9 cellular contexts compared by ENCODE assay signal in genomic region chr3:10195692-10196091, GRCh38. TPM values are rescaled to one million over a fixed set of nuclear protein-coding genes. Genes with fewer than 3 reads are reported as not detected.
A peak's percentile ranks its signal among the peaks of the same experiment; 100 is the strongest.
DNase-seq lines count a peak whose midpoint lies in the region; ATAC-seq, FAIRE-seq and TF ChIP-seq lines count a peak whose summit lies in the region.
"Had no signal": no experiment of that assay in that cellular context is flagged by ENCODE, and none has a peak within 500 bp of the region (broad histone marks: within the 10 kb centered on the region; RNA-seq: fewer than 3 reads in every experiment).

No MANE protein-coding gene starts in this region.

- peaks cover 14 to 46% (median 32%) of the 10 kb centered on the region in 4 donors for H3K4me1 ChIP-seq in liver (ENCODE audit: control insufficient read depth in 4 of 4, insufficient read depth in 4 of 4, low read length in 3 of 4)
- H3K4me1 ChIP-seq in HepG2 (ENCODE audit: insufficient read depth, low read length) = peaks cover 68% of the 10 kb centered on the region
- H3K4me1 ChIP-seq in adrenal gland (replicated peaks in 1 of 2) = peaks cover 55 to 60% of the 10 kb centered on the region in 2 donors
- H3K4me1 ChIP-seq in vagina = peaks cover 81% of the 10 kb centered on the region

- no peaks in the 10 kb centered on the region for H3K36me3 ChIP-seq in liver (ENCODE audit: control insufficient read depth in 4 of 4, insufficient read depth in 3 of 4, low read depth in 1 of 4, low read length in 3 of 4)
- H3K36me3 ChIP-seq in HepG2 (replicated peaks in 1 of 2; ENCODE audit: control insufficient read depth in 1 of 2, insufficient read depth in 2 of 2, low read length in 2 of 2) = peaks cover under 1 to 21% of the 10 kb centered on the region in 2 experiments; a peak in 4 of 5 replicates
- no peaks in the 10 kb centered on the region for H3K36me3 ChIP-seq in adrenal gland (replicated peaks in 1 of 2)
- no peaks in the 10 kb centered on the region for H3K36me3 ChIP-seq in vagina
- H3K36me3 ChIP-seq: cardiac muscle cell had no signal

- peak overlapping the region; percentile 11 to 37 for H3K27ac ChIP-seq in liver (ENCODE audit: low read depth in 1 of 2, low read length in 2 of 2)
- no peak overlapping the region for H3K27ac ChIP-seq in HepG2 (ENCODE audit: extremely low read length, insufficient read depth, low read length)
- H3K27ac ChIP-seq in adrenal gland = peak overlapping the region; percentile 68 to 93 (median 92)
- peak overlapping the region; percentile 97 for H3K27ac ChIP-seq in vagina

- no peak overlapping the region for H2AFZ ChIP-seq in HepG2 (ENCODE audit: low read length)

- no peaks in the 10 kb centered on the region for H3K9me3 ChIP-seq in liver (ENCODE audit: control insufficient read depth in 4 of 4, low read length in 3 of 4)
- H3K9me3 ChIP-seq in HepG2 (ENCODE audit: low read length) = no peaks in the 10 kb centered on the region
- no peaks in the 10 kb centered on the region for H3K9me3 ChIP-seq in adrenal gland (replicated peaks in 1 of 3)
- no peaks in the 10 kb centered on the region for H3K9me3 ChIP-seq in vagina

- no TSS peak for BruUV-seq in HepG2 (replicated peaks; lab: Mats Ljungman, UMichigan)

- H3K4me3 Mint-ChIP-seq in natural killer cell treated with Interleukin-12 subunit alpha and Interleukin-12 subunit beta and Interleukin-15 and Interleukin-18, amount 100 ng/mL, for 72 hours = peak overlapping the region; percentile 83

- no peaks in the 10 kb centered on the region for H4K20me1 ChIP-seq in HepG2 (ENCODE audit: insufficient read depth, low read length)

- DNase-seq in HepG2 (ENCODE audit: low spot score) (no peak), adrenal gland (peak in 6 of 7 donors; percentile 47 to 71 (median 63)), vagina (ENCODE audit: extremely low spot score in 2 of 2) (no peak), GM10248 (ENCODE audit: extremely low spot score) (no peak)
- DNase-seq in natural killer cell treated with Interleukin-12 subunit alpha and Interleukin-12 subunit beta and Interleukin-15 and Interleukin-18, amount 100 ng/mL, for 72 hours (ENCODE audit: low spot score) = no peak
- no peak for DNase-seq in stimulated activated CD4-positive, alpha-beta T cell treated with anti-CD3 and anti-CD28 coated beads, Interleukin-1b, Interleukin-23, amount 100 ng/mL, for 48 hours

- POLR2A ChIA-PET in HepG2 (lab: Yijun Ruan, JAX) = no interaction called here
- POLR2A ChIA-PET in GM10248 (lab: Yijun Ruan, JAX) = no interaction called here

- TF ChIP-seq CTCF in liver (IDR thresholded peaks at IDR 0.05; ENCODE audit: low read depth, low read length, missing input control) (no peak), HepG2 (CRISPR knock-in tag; IDR thresholded peaks at IDR 0.05) (no peak), adrenal gland (IDR thresholded peaks at IDR 0.05) (no peak), vagina (IDR thresholded peaks at IDR 0.05) (no peak), GM10248 (IDR thresholded peaks at IDR 0.05; ENCODE audit: control extremely low read depth, extremely low read depth, low read depth, missing control alignments) (no peak)

- peaks cover 8% of the 10 kb centered on the region for H3K36me3 Mint-ChIP-seq in natural killer cell treated with Interleukin-12 subunit alpha and Interleukin-12 subunit beta and Interleukin-15 and Interleukin-18, amount 100 ng/mL, for 72 hours

- TF ChIP-seq EP300 in HepG2 (IDR thresholded peaks at IDR 0.05; ENCODE audit: low read depth in 2 of 2, low read length in 2 of 2) (no peak), HepG2 (CRISPR knock-in tag; IDR thresholded peaks at IDR 0.05; ENCODE audit: borderline replicate concordance) (no peak)

- H3K27me3 Mint-ChIP-seq in natural killer cell treated with Interleukin-12 subunit alpha and Interleukin-12 subunit beta and Interleukin-15 and Interleukin-18, amount 100 ng/mL, for 72 hours = no peaks in the 10 kb centered on the region

- peak overlapping the region; percentile 97 to 98 for H3K27ac Mint-ChIP-seq in natural killer cell treated with Interleukin-12 subunit alpha and Interleukin-12 subunit beta and Interleukin-15 and Interleukin-18, amount 100 ng/mL, for 72 hours

- in situ Hi-C loops in HepG2 (cut with HindIII; ENCODE audit: extremely low pct_ligation_motif_present, low pct_unique_long_range_greater_than_20kb) = no loop called here

- no peak overlapping the region for H3K9ac ChIP-seq in liver (ENCODE audit: low read depth in 1 of 2, low read length in 2 of 2)
- no peak overlapping the region for H3K9ac ChIP-seq in HepG2 (ENCODE audit: insufficient read depth, low read depth, low read length)

- TF ChIP-seq POLR2A in HepG2 (IDR thresholded peaks at IDR 0.05; ENCODE audit: insufficient read depth in 1 of 2, low read depth in 2 of 2, low read length in 2 of 2) = no peak
- no peak for TF ChIP-seq POLR2A in adrenal gland (IDR thresholded peaks at IDR 0.05)
- no peak for TF ChIP-seq POLR2A in vagina (IDR thresholded peaks at IDR 0.05)

- ATAC-seq in HepG2 = no peak
- ATAC-seq in natural killer cell treated with Interleukin-12 subunit alpha and Interleukin-12 subunit beta and Interleukin-15 and Interleukin-18, amount 100 ng/mL, for 72 hours = no peak
- ATAC-seq in HG03108 (IDR thresholded peaks at IDR 0.05; ENCODE audit: unreplicated experiment) = no peak

- no peaks in the 10 kb centered on the region for H3K9me3 Mint-ChIP-seq in natural killer cell treated with Interleukin-12 subunit alpha and Interleukin-12 subunit beta and Interleukin-15 and Interleukin-18, amount 100 ng/mL, for 72 hours

- TF ChIP-seq RAD21 in liver (IDR thresholded peaks at IDR 0.05) (peak in 1 of 2 donors; percentile 29), HepG2 (CRISPR knock-in tag; IDR thresholded peaks at IDR 0.05) (no peak)

- 69% methylated on average over 8 of the region's 8 CpGs for WGBS in liver
- 93% methylated on average over 6 of the region's 8 CpGs for WGBS in HepG2 (ENCODE audit: low lambda C conversion rate)
- WGBS in adrenal gland, 4 donors = 51 to 67% (median 62%) methylated on average over 8 of the region's 8 CpGs

- intact Hi-C loops in HepG2 (cut with micrococcal nuclease; ENCODE audit: unreplicated experiment) = no loop called here
- intact Hi-C loops in adrenal gland (cut with DNase I) = no loop called here
- intact Hi-C loops in vagina (cut with DNase I) = no loop called here

- peaks cover 74% of the 10 kb centered on the region in 2 donors for H3K4me1 Mint-ChIP-seq in natural killer cell treated with Interleukin-12 subunit alpha and Interleukin-12 subunit beta and Interleukin-15 and Interleukin-18, amount 100 ng/mL, for 72 hours (ENCODE audit: low read depth in 2 of 2)

- no peak overlapping the region for H3K4me3 ChIP-seq in liver (ENCODE audit: low read depth in 1 of 3, low read length in 3 of 3)
- H3K4me3 ChIP-seq in HepG2 (replicated peaks in 1 of 3; ENCODE audit: insufficient read depth in 1 of 3, low read depth in 2 of 3, low read length in 3 of 3) = no peak overlapping the region
- H3K4me3 ChIP-seq in adrenal gland = no peak overlapping the region
- no peak overlapping the region for H3K4me3 ChIP-seq in vagina
- H3K4me3 ChIP-seq: cardiac muscle cell had no signal

- H3K4me2 ChIP-seq in HepG2 (ENCODE audit: low read depth, low read length) = no peak overlapping the region

- H3K27me3 ChIP-seq in liver (ENCODE audit: control insufficient read depth in 4 of 4, insufficient read depth in 4 of 4, low read length in 3 of 4) (no peaks in the 10 kb centered on the region), HepG2 (ENCODE audit: control insufficient read depth in 1 of 2, insufficient read depth in 2 of 2, low read length in 2 of 2) (no peaks in the 10 kb centered on the region), adrenal gland (no peaks in the 10 kb centered on the region), vagina (no peaks in the 10 kb centered on the region)
- H3K27me3 ChIP-seq: cardiac muscle cell had no signal

- peaks cover 13% of the 10 kb centered on the region for H3K79me2 ChIP-seq in HepG2 (ENCODE audit: insufficient read depth, low read length)

- no peak for FAIRE-seq in HepG2 (lab: Jason Lieb, UNC)

- CTCF ChIA-PET in HepG2 (lab: Yijun Ruan, JAX; ENCODE audit: low intra/inter-chr PET ratio, low total read pairs) = no interaction called here
- CTCF ChIA-PET in GM10248 (lab: Yijun Ruan, JAX) = interaction anchor here (0.7 to 4.6 kb wide), 7 partner anchors 9 to 32 kb away, joined by 3 to 28 read pairs (median 3); no protein-coding TSS in a partner anchor

RNA-seq across cellular contexts. Expression of gene IRAK2, which starts 31.0 kb away (rescaled TPM):
- total RNA-seq in liver (1 to 10 TPM; 7.1 to 9.3 TPM), HepG2 (2016; rRNA removed; fragmentation: Illumina TruSeq; extraction: Trizol) (13.1 and 15.3 TPM in 2 replicates), adrenal gland (1 to 10 TPM; 2.5 to 8.7 (median 6.4) TPM), vagina (10.6 TPM)
- polyA plus RNA-seq in liver (1 to 10 TPM; 2.7 to 4.6 TPM), HepG2 (2011; rRNA removed) (23.3 and 27.9 TPM in 2 replicates), adrenal gland (1 to 10 TPM; 2.1 to 3.7 (median 2.3) TPM)
- 1.5 and 1.7 TPM in 2 replicates for total RNA-seq in HepG2 (2016; cell fraction: cytosol; rRNA removed; fragmentation: Illumina TruSeq; extraction: Trizol; ENCODE audit: low read depth)
- 12.7 and 14.4 TPM in 2 replicates for total RNA-seq in HepG2 (2016; cell fraction: insoluble cytoplasmic fraction; rRNA removed; fragmentation: Illumina TruSeq; extraction: Trizol)
- total RNA-seq in HepG2 (2016; cell fraction: membrane; rRNA removed; fragmentation: Illumina TruSeq; extraction: Trizol) = 5.2 TPM in 2 replicates
- total RNA-seq in HepG2 (2016; cell fraction: nucleus; rRNA removed; fragmentation: Illumina TruSeq; extraction: Trizol) = 8.0 and 8.2 TPM in 2 replicates
- polyA plus RNA-seq in HepG2 (2011; cell fraction: cytosol; rRNA removed) = 20.5 and 24.9 TPM in 2 replicates
- 10.1 and 12.7 TPM in 2 replicates for polyA plus RNA-seq in HepG2 (2011; cell fraction: nucleus; rRNA removed)
- 12.4 and 13.3 TPM in 2 replicates for polyA plus RNA-seq in HepG2 (2012)
- 0.59 and 0.79 TPM in 2 replicates for polyA plus RNA-seq in HepG2 (2016; cell fraction: cytosol; fragmentation: Illumina TruSeq; extraction: Trizol; ENCODE audit: low read depth)
- polyA plus RNA-seq in HepG2 (2016; cell fraction: insoluble cytoplasmic fraction; fragmentation: Illumina TruSeq; extraction: Trizol; ENCODE audit: low read depth) = 11.6 and 13.6 TPM in 2 replicates
- polyA plus RNA-seq in HepG2 (2016; cell fraction: membrane; fragmentation: Illumina TruSeq; extraction: Trizol; ENCODE audit: low read depth) = 1.8 and 2.2 TPM in 2 replicates
- 9.0 and 10.2 TPM in 2 replicates for polyA plus RNA-seq in HepG2 (2016; cell fraction: nucleus; fragmentation: Illumina TruSeq; extraction: Trizol; ENCODE audit: insufficient read depth, low read depth)
- polyA minus RNA-seq in HepG2 (2011; rRNA and poly(A)+ RNA removed; ENCODE audit: low replicate concordance) = 11.7 and 37.7 TPM in 2 replicates
- 15.0 and 20.4 TPM in 2 replicates for polyA minus RNA-seq in HepG2 (2011; cell fraction: cytosol; rRNA and poly(A)+ RNA removed)
- 9.5 and 12.4 TPM in 2 replicates for polyA minus RNA-seq in HepG2 (2011; cell fraction: nucleus; rRNA and poly(A)+ RNA removed)
- 10 to 100 TPM; 35.1 to 78.4 TPM for total RNA-seq in natural killer cell treated with Interleukin-12 subunit alpha and Interleukin-12 subunit beta and Interleukin-15 and Interleukin-18, amount 100 ng/mL, for 72 hours

RNA-seq across cellular contexts. Expression of gene TATDN2, which starts 52.6 kb away (rescaled TPM):
- total RNA-seq in liver (10 to 100 TPM in 1 of 2 donors, 1 to 10 TPM in 1; 9.8 to 14.2 TPM), HepG2 (2016; rRNA removed; fragmentation: Illumina TruSeq; extraction: Trizol) (21.9 and 23.9 TPM in 2 replicates), adrenal gland (10 to 100 TPM; 17.3 to 34.8 (median 26.7) TPM), vagina (34.4 TPM)
- polyA plus RNA-seq in liver (1 to 10 TPM; 3.7 to 8.3 TPM), HepG2 (2011; rRNA removed) (12.1 and 17.1 TPM in 2 replicates), adrenal gland (10 to 100 TPM; 14.9 to 22.6 (median 16.7) TPM)
- total RNA-seq in HepG2 (2016; cell fraction: cytosol; rRNA removed; fragmentation: Illumina TruSeq; extraction: Trizol; ENCODE audit: low read depth) = 6.6 and 7.4 TPM in 2 replicates
- total RNA-seq in HepG2 (2016; cell fraction: insoluble cytoplasmic fraction; rRNA removed; fragmentation: Illumina TruSeq; extraction: Trizol) = 20.1 and 20.5 TPM in 2 replicates
- 26.1 and 26.9 TPM in 2 replicates for total RNA-seq in HepG2 (2016; cell fraction: membrane; rRNA removed; fragmentation: Illumina TruSeq; extraction: Trizol)
- 23.9 and 28.8 TPM in 2 replicates for total RNA-seq in HepG2 (2016; cell fraction: nucleus; rRNA removed; fragmentation: Illumina TruSeq; extraction: Trizol)
- polyA plus RNA-seq in HepG2 (2011; cell fraction: cytosol; rRNA removed) = 12.0 and 14.6 TPM in 2 replicates
- 28.5 and 29.0 TPM in 2 replicates for polyA plus RNA-seq in HepG2 (2011; cell fraction: nucleus; rRNA removed)
- polyA plus RNA-seq in HepG2 (2012) = 21.4 and 21.6 TPM in 2 replicates
- polyA plus RNA-seq in HepG2 (2016; cell fraction: cytosol; fragmentation: Illumina TruSeq; extraction: Trizol; ENCODE audit: low read depth) = 7.7 and 8.7 TPM in 2 replicates
- polyA plus RNA-seq in HepG2 (2016; cell fraction: insoluble cytoplasmic fraction; fragmentation: Illumina TruSeq; extraction: Trizol; ENCODE audit: low read depth) = 25.2 and 26.4 TPM in 2 replicates
- 25.5 and 26.0 TPM in 2 replicates for polyA plus RNA-seq in HepG2 (2016; cell fraction: membrane; fragmentation: Illumina TruSeq; extraction: Trizol; ENCODE audit: low read depth)
- 29.9 and 30.2 TPM in 2 replicates for polyA plus RNA-seq in HepG2 (2016; cell fraction: nucleus; fragmentation: Illumina TruSeq; extraction: Trizol; ENCODE audit: insufficient read depth, low read depth)
- polyA minus RNA-seq in HepG2 (2011; rRNA and poly(A)+ RNA removed; ENCODE audit: low replicate concordance) = 33.5 and 56.4 TPM in 2 replicates
- polyA minus RNA-seq in HepG2 (2011; cell fraction: cytosol; rRNA and poly(A)+ RNA removed) = 8.4 and 9.5 TPM in 2 replicates
- 60.3 and 66.9 TPM in 2 replicates for polyA minus RNA-seq in HepG2 (2011; cell fraction: nucleus; rRNA and poly(A)+ RNA removed)
- 10 to 100 TPM; 66.3 to 93.3 TPM for total RNA-seq in natural killer cell treated with Interleukin-12 subunit alpha and Interleukin-12 subunit beta and Interleukin-15 and Interleukin-18, amount 100 ng/mL, for 72 hours

RNA-seq across cellular contexts. Expression of gene VHL, which starts 54.1 kb away (rescaled TPM):
- total RNA-seq in liver (10 to 100 TPM; 28.3 to 33.6 TPM), HepG2 (2016; rRNA removed; fragmentation: Illumina TruSeq; extraction: Trizol) (51.7 and 64.4 TPM in 2 replicates), adrenal gland (10 to 100 TPM; 27.9 to 59.7 (median 44.5) TPM), vagina (48.4 TPM)
- polyA plus RNA-seq in liver (1 to 10 TPM; 5.6 to 8.3 TPM), HepG2 (2011; rRNA removed) (23.5 and 24.2 TPM in 2 replicates), adrenal gland (10 to 100 TPM; 22.3 to 29.9 (median 28.4) TPM)
- 9.3 and 10.4 TPM in 2 replicates for total RNA-seq in HepG2 (2016; cell fraction: cytosol; rRNA removed; fragmentation: Illumina TruSeq; extraction: Trizol; ENCODE audit: low read depth)
- total RNA-seq in HepG2 (2016; cell fraction: insoluble cytoplasmic fraction; rRNA removed; fragmentation: Illumina TruSeq; extraction: Trizol) = 51.6 and 58.3 TPM in 2 replicates
- total RNA-seq in HepG2 (2016; cell fraction: membrane; rRNA removed; fragmentation: Illumina TruSeq; extraction: Trizol) = 50.5 and 52.2 TPM in 2 replicates
- 34.3 and 34.9 TPM in 2 replicates for total RNA-seq in HepG2 (2016; cell fraction: nucleus; rRNA removed; fragmentation: Illumina TruSeq; extraction: Trizol)
- polyA plus RNA-seq in HepG2 (2011; cell fraction: cytosol; rRNA removed) = 11.8 and 18.6 TPM in 2 replicates
- 10.9 and 13.2 TPM in 2 replicates for polyA plus RNA-seq in HepG2 (2011; cell fraction: nucleus; rRNA removed)
- 40.2 and 41.2 TPM in 2 replicates for polyA plus RNA-seq in HepG2 (2012)
- polyA plus RNA-seq in HepG2 (2016; cell fraction: cytosol; fragmentation: Illumina TruSeq; extraction: Trizol; ENCODE audit: low read depth) = 6.7 and 9.7 TPM in 2 replicates
- polyA plus RNA-seq in HepG2 (2016; cell fraction: insoluble cytoplasmic fraction; fragmentation: Illumina TruSeq; extraction: Trizol; ENCODE audit: low read depth) = 60.6 and 64.6 TPM in 2 replicates
- 33.5 and 35.8 TPM in 2 replicates for polyA plus RNA-seq in HepG2 (2016; cell fraction: membrane; fragmentation: Illumina TruSeq; extraction: Trizol; ENCODE audit: low read depth)
- polyA plus RNA-seq in HepG2 (2016; cell fraction: nucleus; fragmentation: Illumina TruSeq; extraction: Trizol; ENCODE audit: insufficient read depth, low read depth) = 53.4 and 54.4 TPM in 2 replicates
- polyA minus RNA-seq in HepG2 (2011; rRNA and poly(A)+ RNA removed; ENCODE audit: low replicate concordance) = 22.0 and 26.6 TPM in 2 replicates
- polyA minus RNA-seq in HepG2 (2011; cell fraction: cytosol; rRNA and poly(A)+ RNA removed) = 15.5 and 17.2 TPM in 2 replicates
- polyA minus RNA-seq in HepG2 (2011; cell fraction: nucleus; rRNA and poly(A)+ RNA removed) = 13.1 and 13.4 TPM in 2 replicates
- total RNA-seq in natural killer cell treated with Interleukin-12 subunit alpha and Interleukin-12 subunit beta and Interleukin-15 and Interleukin-18, amount 100 ng/mL, for 72 hours = 10 to 100 TPM; 66.8 to 77.5 TPM

Comparison
In these comparisons a context has a peak if more than half of its experiments do, and no peak if none do; other contexts are left out.
1. DNase-seq: peak in adrenal gland (6 of 7); none in HepG2 (single experiment), natural killer cell treated with Interleukin-12 subunit alpha and Interleukin-12 subunit beta and Interleukin-15 and Interleukin-18, amount 100 ng/mL, for 72 hours (single experiment), vagina (0 of 2), stimulated activated CD4-positive, alpha-beta T cell treated with anti-CD3 and anti-CD28 coated beads, Interleukin-1b, Interleukin-23, amount 100 ng/mL, for 48 hours (single experiment) and GM10248 (single experiment).